Comparison of ENCODE assay signal across 29 cellular contexts in the genomic region with DNA sequence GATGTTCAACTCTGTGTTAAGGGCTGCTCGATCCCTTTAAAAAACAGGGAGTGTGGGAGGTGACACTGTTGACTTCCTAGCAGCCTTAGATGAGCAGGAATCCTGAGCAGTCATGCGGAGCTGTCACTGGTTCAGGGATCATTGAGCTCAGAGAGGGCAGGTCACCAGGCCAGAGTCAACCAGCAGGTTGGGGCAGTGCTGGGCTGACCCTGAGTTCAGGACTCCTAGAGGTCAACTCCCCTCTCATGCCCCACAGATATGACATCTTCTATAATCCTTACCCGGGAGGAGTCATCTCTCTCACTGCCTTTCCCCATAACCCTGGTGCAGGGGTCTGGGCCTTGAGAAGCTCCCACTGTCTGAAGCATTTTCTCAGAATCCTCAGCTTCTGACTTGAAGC. TPM values are rescaled to one million over a fixed set of nuclear protein-coding genes. Genes with fewer than 3 reads are reported as not detected.
"Had no signal": no experiment of that assay in that cellular context is flagged by ENCODE, and none has a peak within 500 bp of the region (broad histone marks: within the 10 kb centered on the region; RNA-seq: fewer than 3 reads in every experiment).

No MANE protein-coding gene starts in this region.

- H3K4me1 ChIP-seq: heart right ventricle, left lung, right atrium auricular region, stomach, thyroid gland, transverse colon, upper lobe of left lung, vagina had no signal

- H3K27me3 ChIP-seq: hepatocyte, left lung, right atrium auricular region, stomach, testis, thyroid gland, upper lobe of left lung, vagina had no signal

- H3K9me3 ChIP-seq: heart right ventricle, left lung, mucosa of descending colon, right atrium auricular region, stomach, testis, thyroid gland, transverse colon, upper lobe of left lung, vagina had no signal

- H3K27ac ChIP-seq: heart right ventricle, hepatocyte, left lung, parathyroid adenoma, right atrium auricular region, skin epidermis, stomach, testis, thyroid gland, transverse colon, upper lobe of left lung, vagina had no signal

- ATAC-seq: heart right ventricle; left cardiac atrium; left lung; mucosa of descending colon; naive thymus-derived CD4-positive, alpha-beta T cell; natural killer cell treated with Interleukin-12 subunit alpha and Interleukin-12 subunit beta and Interleukin-15 and Interleukin-18, amount 100 ng/mL, for 72 hours; sciatic nerve; stimulated activated naive B cell treated with anti-CD40 and anti-IgM and Interleukin-4, amounts not matched to agents 10 μg/mL and 1 μg/mL and 100 μg/mL, for 72 hours; stimulated activated naive CD8-positive, alpha-beta T cell treated with anti-CD3 and anti-CD28 coated beads, Interleukin-15, Interleukin-2, amounts not matched to agents 100 U/mL and 50 U/mL, for 24 hours had no signal

- H3K4me3 ChIP-seq: heart right ventricle, hepatocyte, left lung, mucosa of descending colon, right atrium auricular region, skin epidermis, stomach, testis, thyroid gland, transverse colon, upper lobe of left lung, vagina had no signal

- H3K36me3 ChIP-seq: heart right ventricle, left lung, right atrium auricular region, stomach, thyroid gland, transverse colon, upper lobe of left lung, vagina had no signal

- DNase-seq: heart right ventricle; islet precursor cell; kidney glomerular epithelial cell; left cardiac atrium; left lung; midbrain; naive thymus-derived CD4-positive, alpha-beta T cell; nucleus accumbens; stimulated activated CD4-positive, alpha-beta T cell treated with anti-CD3 and anti-CD28 coated beads, Interleukin-12 subunit alpha, Interleukin-12 subunit beta, amount 100 ng/mL, for 4 hours; stimulated activated CD4-positive, alpha-beta T cell treated with anti-CD3 and anti-CD28 coated beads, Interleukin-15, amount 100 ng/mL, for 24 hours; stimulated activated CD4-positive, alpha-beta T cell treated with anti-CD3 and anti-CD28 coated beads, Interleukin-2, amount 100 ng/mL, for 24 hours; stimulated activated CD4-positive, alpha-beta T cell treated with anti-CD3 and anti-CD28 coated beads, Interleukin-4, amount 100 ng/mL, for 1 hour; stimulated activated naive B cell treated with anti-CD40 and anti-IgM and Interleukin-4, amounts not matched to agents 10 μg/mL and 1 μg/mL and 100 μg/mL, for 72 hours; stimulated activated naive CD8-positive, alpha-beta T cell treated with anti-CD3 and anti-CD28 coated beads, Interleukin-15, Interleukin-2, amounts not matched to agents 100 U/mL and 50 U/mL, for 24 hours; stomach; testis; thyroid gland; transverse colon; upper lobe of left lung had no signal

RNA-seq across cellular contexts. Expression of a gene that starts 12.9 kb away (rescaled TPM):
- total RNA-seq: pulmonary artery endothelial cell, renal cortical epithelial cell had no signal
